ENCODE assay signal across 17 cellular contexts in genomic region chr20:62371588-62372041, GRCh38.
"Had no signal": no experiment of that assay in that cellular context is flagged by ENCODE, and none has a peak within 500 bp of the region (broad histone marks: within the 10 kb centered on the region; RNA-seq: fewer than 3 reads in every experiment).

No MANE protein-coding gene starts in this region.

- H3K9ac ChIP-seq: neural progenitor cell had no signal

- DNase-seq: activated CD4-positive, alpha-beta memory T cell treated with anti-CD3 and anti-CD28 coated beads, Interleukin-2, amount 10 ng/mL, durations not matched to agents 7 days and 5 days; activated CD4-positive, alpha-beta T cell treated with anti-CD3 and anti-CD28 coated beads, Interleukin-2, amount 10 ng/mL, durations not matched to agents 24 days and 14 days; activated effector memory CD4-positive, alpha-beta T cell treated with anti-CD3 and anti-CD28 coated beads, Interleukin-2, amount 50 U/mL, for 16 hours; activated naive CD4-positive, alpha-beta T cell treated with anti-CD3 and anti-CD28 coated beads, Interleukin-2, amount 10 ng/mL, durations not matched to agents 7 days and 5 days; activated naive CD8-positive, alpha-beta T cell treated with anti-CD3 and anti-CD28 coated beads, Interleukin-2, amount 50 U/mL, for 24 hours; activated T-cell treated with anti-CD3 and anti-CD28 coated beads, Interleukin-2, amount 50 U/mL, for 72 hours; central memory CD4-positive, alpha-beta T cell; foreskin fibroblast; naive thymus-derived CD8-positive, alpha-beta T cell; stimulated activated CD4-positive, alpha-beta T cell treated with anti-CD3 and anti-CD28 coated beads, Interleukin-12 subunit alpha, Interleukin-12 subunit beta, amount 100 ng/mL, for 4 hours; stimulated activated CD4-positive, alpha-beta T cell treated with anti-CD3 and anti-CD28 coated beads, Interleukin-4, amount 100 ng/mL, for 4 hours; stimulated activated naive CD8-positive, alpha-beta T cell treated with anti-CD3 and anti-CD28 coated beads, Interleukin-15, Interleukin-2, amounts not matched to agents 100 U/mL and 50 U/mL, for 24 hours had no signal

- H3K36me3 ChIP-seq: neural progenitor cell, suprapubic skin, upper lobe of right lung had no signal

- H3K9me3 ChIP-seq: suprapubic skin, upper lobe of right lung had no signal

- H3K4me3 ChIP-seq: lung, neural progenitor cell, suprapubic skin, upper lobe of right lung had no signal

- H3K27me3 ChIP-seq: neural progenitor cell, upper lobe of right lung had no signal

- H3K27ac ChIP-seq: neural progenitor cell, suprapubic skin, VCaP had no signal
